In genomic region chr10:60035984-60036383, GRCh38 we compare ENCODE assay signal across 22 cellular contexts.
A peak's percentile ranks its signal among the peaks of the same experiment; 100 is the strongest.
DNase-seq lines count a peak whose midpoint lies in the region; ATAC-seq lines count a peak whose summit lies in the region.
"Had no signal": no experiment of that assay in that cellular context is flagged by ENCODE, and none has a peak within 500 bp of the region (broad histone marks: within the 10 kb centered on the region; RNA-seq: fewer than 3 reads in every experiment).

No MANE protein-coding gene starts in this region.

- peaks cover 16% of the 10 kb centered on the region for H3K4me1 Mint-ChIP-seq in stimulated activated memory B cell treated with anti-CD40 and anti-IgM and Interleukin-4, amounts not matched to agents 10 μg/mL and 1 μg/mL and 100 μg/mL, for 72 hours
- H3K4me1 Mint-ChIP-seq in CD4-positive, alpha-beta memory T cell, result peaks cover 0 to 3% (median 0%) of the 10 kb centered on the region in 4 donors

- no peak overlapping the region for H3K4me3 ChIP-seq in CD4-positive, alpha-beta memory T cell (ENCODE audit: low read length in 2 of 2)

- H3K4me1 ChIP-seq in CD4-positive, alpha-beta memory T cell (ENCODE audit: insufficient read depth, low read length), result no peaks in the 10 kb centered on the region

- H3K4me3 Mint-ChIP-seq in stimulated activated memory B cell treated with anti-CD40 and anti-IgM and Interleukin-4, amounts not matched to agents 10 μg/mL and 1 μg/mL and 100 μg/mL, for 72 hours, result no peak overlapping the region
- H3K4me3 Mint-ChIP-seq in CD4-positive, alpha-beta memory T cell, result no peak overlapping the region

- no peaks in the 10 kb centered on the region for H3K27me3 ChIP-seq in CD4-positive, alpha-beta memory T cell (ENCODE audit: insufficient read depth, low read length)

- intact Hi-C loops in CD4-positive, alpha-beta memory T cell (cut with micrococcal nuclease), result no loop called here
- intact Hi-C loops in posterior cingulate gyrus (cut with DNase I), result no loop called here

- POLR2A ChIA-PET in CD4-positive, alpha-beta memory T cell (lab: Charles Lee; ENCODE audit: partially characterized antibody), result no interaction called here

- CTCF ChIA-PET in CD4-positive, alpha-beta memory T cell (lab: Charles Lee; ENCODE audit: partially characterized antibody), result interaction anchor here (1.5 to 3.1 kb wide), 2 partner anchors 10 to 171 kb away, joined by 4 to 7 read pairs; no protein-coding TSS in a partner anchor

- no peaks in the 10 kb centered on the region for H3K9me3 ChIP-seq in CD4-positive, alpha-beta memory T cell (ENCODE audit: control insufficient read depth in 1 of 2, low read length in 2 of 2)

- peak; percentile 62 for ATAC-seq in GM18498 (IDR thresholded peaks at IDR 0.05; ENCODE audit: unreplicated experiment)
- ATAC-seq in GM19468 (IDR thresholded peaks at IDR 0.05; ENCODE audit: extremely low read depth, unreplicated experiment), result peak; percentile 23
- ATAC-seq in HG03066 (IDR thresholded peaks at IDR 0.05; ENCODE audit: low read depth, unreplicated experiment), result peak; percentile 49
- ATAC-seq in stimulated activated memory B cell treated with anti-CD40 and anti-IgM and Interleukin-4, amounts not matched to agents 10 μg/mL and 1 μg/mL and 100 μg/mL, for 72 hours, result peak; percentile 53
- ATAC-seq: PC-3, SK-N-SH treated with all-trans-retinoic acid at 6 μM for 48 hours had no signal

- no peaks in the 10 kb centered on the region for H3K9me3 Mint-ChIP-seq in stimulated activated memory B cell treated with anti-CD40 and anti-IgM and Interleukin-4, amounts not matched to agents 10 μg/mL and 1 μg/mL and 100 μg/mL, for 72 hours
- no peaks in the 10 kb centered on the region for H3K9me3 Mint-ChIP-seq in CD4-positive, alpha-beta memory T cell

- no peaks in the 10 kb centered on the region for H3K36me3 Mint-ChIP-seq in stimulated activated memory B cell treated with anti-CD40 and anti-IgM and Interleukin-4, amounts not matched to agents 10 μg/mL and 1 μg/mL and 100 μg/mL, for 72 hours
- peaks cover 5 to 21% of the 10 kb centered on the region in 2 donors for H3K36me3 Mint-ChIP-seq in CD4-positive, alpha-beta memory T cell

- peak overlapping the region; percentile 7 for H3K27ac Mint-ChIP-seq in stimulated activated memory B cell treated with anti-CD40 and anti-IgM and Interleukin-4, amounts not matched to agents 10 μg/mL and 1 μg/mL and 100 μg/mL, for 72 hours
- peak overlapping the region in 1 of 7 donors; percentile 31 for H3K27ac Mint-ChIP-seq in CD4-positive, alpha-beta memory T cell

- no peak overlapping the region for H3K27ac ChIP-seq in CD4-positive, alpha-beta memory T cell (ENCODE audit: low read depth, low read length)
- H3K27ac ChIP-seq: RWPE1 had no signal

- H3K36me3 ChIP-seq in CD4-positive, alpha-beta memory T cell (ENCODE audit: insufficient read depth, low read length), result no peaks in the 10 kb centered on the region

- no peaks in the 10 kb centered on the region for H3K27me3 Mint-ChIP-seq in stimulated activated memory B cell treated with anti-CD40 and anti-IgM and Interleukin-4, amounts not matched to agents 10 μg/mL and 1 μg/mL and 100 μg/mL, for 72 hours
- no peaks in the 10 kb centered on the region for H3K27me3 Mint-ChIP-seq in CD4-positive, alpha-beta memory T cell

- DNase-seq in CD4-positive, alpha-beta memory T cell, result no peak
- DNase-seq in A172 (ENCODE audit: low spot score) (no peak), posterior cingulate gyrus (no peak)
- no peak for DNase-seq in activated CD4-positive, alpha-beta T cell treated with anti-CD3 and anti-CD28 coated beads, Interleukin-2, amount 50 U/mL, for 1 hour
- DNase-seq: C1 segment of cervical spinal cord, DMS79, H7, KG1, NCI-H1105 treated with DMSO at 0.1 percent for 48 hours, NCI-H1694, NCI-H2227 treated with DMSO at 0.1 percent for 48 hours, NCI-H524 treated with DMSO at 0.1 percent for 48 hours, PC-3, SIG-M5, T-helper 1 cell, T-helper 9 cell had no signal
